ENCODE assay signal across 2 cellular contexts in the genomic region with DNA sequence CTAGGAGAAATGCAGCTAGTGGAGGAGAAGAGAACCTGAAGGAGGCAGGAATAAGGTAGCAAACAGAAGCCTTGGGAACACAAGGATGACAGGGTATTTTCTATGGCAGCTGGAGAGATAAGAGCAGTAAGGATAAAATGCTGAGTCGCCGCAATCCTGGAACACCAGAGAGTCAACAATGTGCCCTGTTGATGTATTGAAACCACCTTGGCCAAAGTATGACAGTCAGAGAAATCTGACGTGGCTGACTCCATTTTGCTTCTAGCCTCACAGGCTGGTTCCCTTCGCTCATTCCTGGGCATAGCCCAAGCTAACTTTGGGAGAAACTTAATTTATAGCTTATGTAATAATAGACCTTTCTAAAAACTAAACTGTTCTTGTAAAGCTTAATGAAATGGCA.
TF ChIP-seq lines count a peak whose summit lies in the region.

No MANE protein-coding gene starts in this region.

TF ChIP-seq in HepG2, 621 proteins besides CTCF, POLR2A, EP300 and RAD21:
- TF ChIP-seq MAFK (conservative IDR thresholded peaks at IDR 0.05 in 1 of 2, IDR thresholded peaks at IDR 0.05 in 1 of 2; ENCODE audit: low read length in 2 of 2) (peak; percentile 75 to 87), SRSF1 (optimal IDR thresholded peaks at IDR 0.05; ENCODE audit: low read depth, low read length) (no peak), TBL1XR1 (IDR thresholded peaks at IDR 0.05; ENCODE audit: borderline replicate concordance, low read length, partially characterized antibody) (no peak), MAFF (IDR thresholded peaks at IDR 0.05; ENCODE audit: low read depth, low read length) (peak; percentile 76)
- TF ChIP-seq, protein P1, sequence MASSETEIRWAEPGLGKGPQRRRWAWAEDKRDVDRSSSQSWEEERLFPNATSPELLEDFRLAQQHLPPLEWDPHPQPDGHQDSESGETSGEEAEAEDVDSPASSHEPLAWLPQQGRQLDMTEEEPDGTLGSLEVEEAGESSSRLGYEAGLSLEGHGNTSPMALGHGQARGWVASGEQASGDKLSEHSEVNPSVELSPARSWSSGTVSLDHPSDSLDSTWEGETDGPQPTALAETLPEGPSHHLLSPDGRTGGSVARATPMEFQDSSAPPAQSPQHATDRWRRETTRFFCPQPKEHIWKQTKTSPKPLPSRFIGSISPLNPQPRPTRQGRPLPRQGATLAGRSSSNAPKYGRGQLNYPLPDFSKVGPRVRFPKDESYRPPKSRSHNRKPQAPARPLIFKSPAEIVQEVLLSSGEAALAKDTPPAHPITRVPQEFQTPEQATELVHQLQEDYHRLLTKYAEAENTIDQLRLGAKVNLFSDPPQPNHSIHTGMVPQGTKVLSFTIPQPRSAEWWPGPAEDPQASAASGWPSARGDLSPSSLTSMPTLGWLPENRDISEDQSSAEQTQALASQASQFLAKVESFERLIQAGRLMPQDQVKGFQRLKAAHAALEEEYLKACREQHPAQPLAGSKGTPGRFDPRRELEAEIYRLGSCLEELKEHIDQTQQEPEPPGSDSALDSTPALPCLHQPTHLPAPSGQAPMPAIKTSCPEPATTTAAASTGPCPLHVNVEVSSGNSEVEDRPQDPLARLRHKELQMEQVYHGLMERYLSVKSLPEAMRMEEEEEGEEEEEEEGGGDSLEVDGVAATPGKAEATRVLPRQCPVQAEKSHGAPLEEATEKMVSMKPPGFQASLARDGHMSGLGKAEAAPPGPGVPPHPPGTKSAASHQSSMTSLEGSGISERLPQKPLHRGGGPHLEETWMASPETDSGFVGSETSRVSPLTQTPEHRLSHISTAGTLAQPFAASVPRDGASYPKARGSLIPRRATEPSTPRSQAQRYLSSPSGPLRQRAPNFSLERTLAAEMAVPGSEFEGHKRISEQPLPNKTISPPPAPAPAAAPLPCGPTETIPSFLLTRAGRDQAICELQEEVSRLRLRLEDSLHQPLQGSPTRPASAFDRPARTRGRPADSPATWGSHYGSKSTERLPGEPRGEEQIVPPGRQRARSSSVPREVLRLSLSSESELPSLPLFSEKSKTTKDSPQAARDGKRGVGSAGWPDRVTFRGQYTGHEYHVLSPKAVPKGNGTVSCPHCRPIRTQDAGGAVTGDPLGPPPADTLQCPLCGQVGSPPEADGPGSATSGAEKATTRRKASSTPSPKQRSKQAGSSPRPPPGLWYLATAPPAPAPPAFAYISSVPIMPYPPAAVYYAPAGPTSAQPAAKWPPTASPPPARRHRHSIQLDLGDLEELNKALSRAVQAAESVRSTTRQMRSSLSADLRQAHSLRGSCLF (CRISPR knock-in tag; IDR thresholded peaks at IDR 0.05; ENCODE audit: borderline replicate concordance) = no peak
- TF ChIP-seq, protein P2, sequence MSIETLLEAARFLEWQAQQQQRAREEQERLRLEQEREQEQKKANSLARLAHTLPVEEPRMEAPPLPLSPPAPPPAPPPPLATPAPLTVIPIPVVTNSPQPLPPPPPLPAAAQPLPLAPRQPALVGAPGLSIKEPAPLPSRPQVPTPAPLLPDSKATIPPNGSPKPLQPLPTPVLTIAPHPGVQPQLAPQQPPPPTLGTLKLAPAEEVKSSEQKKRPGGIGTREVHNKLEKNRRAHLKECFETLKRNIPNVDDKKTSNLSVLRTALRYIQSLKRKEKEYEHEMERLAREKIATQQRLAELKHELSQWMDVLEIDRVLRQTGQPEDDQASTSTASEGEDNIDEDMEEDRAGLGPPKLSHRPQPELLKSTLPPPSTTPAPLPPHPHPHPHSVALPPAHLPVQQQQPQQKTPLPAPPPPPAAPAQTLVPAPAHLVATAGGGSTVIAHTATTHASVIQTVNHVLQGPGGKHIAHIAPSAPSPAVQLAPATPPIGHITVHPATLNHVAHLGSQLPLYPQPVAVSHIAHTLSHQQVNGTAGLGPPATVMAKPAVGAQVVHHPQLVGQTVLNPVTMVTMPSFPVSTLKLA (IDR thresholded peaks at IDR 0.05) = no peak

TF ChIP-seq in K562, 482 proteins besides CTCF, POLR2A, EP300 and RAD21 (continues in another document):
- TF ChIP-seq, protein P3, sequence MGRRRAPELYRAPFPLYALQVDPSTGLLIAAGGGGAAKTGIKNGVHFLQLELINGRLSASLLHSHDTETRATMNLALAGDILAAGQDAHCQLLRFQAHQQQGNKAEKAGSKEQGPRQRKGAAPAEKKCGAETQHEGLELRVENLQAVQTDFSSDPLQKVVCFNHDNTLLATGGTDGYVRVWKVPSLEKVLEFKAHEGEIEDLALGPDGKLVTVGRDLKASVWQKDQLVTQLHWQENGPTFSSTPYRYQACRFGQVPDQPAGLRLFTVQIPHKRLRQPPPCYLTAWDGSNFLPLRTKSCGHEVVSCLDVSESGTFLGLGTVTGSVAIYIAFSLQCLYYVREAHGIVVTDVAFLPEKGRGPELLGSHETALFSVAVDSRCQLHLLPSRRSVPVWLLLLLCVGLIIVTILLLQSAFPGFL (CRISPR knock-in tag; IDR thresholded peaks at IDR 0.05) = no peak
- TF ChIP-seq MAFG (tag; conservative IDR thresholded peaks at IDR 0.05) (peak; percentile 95), ZNF695 (CRISPR knock-in tag; IDR thresholded peaks at IDR 0.05) (no peak), ILK (tag; IDR thresholded peaks at IDR 0.05; ENCODE audit: borderline replicate concordance, low read depth) (peak; percentile 12; the same call in 1 of the 2 replicates), ZNF175 (CRISPR knock-in tag; IDR thresholded peaks at IDR 0.05; ENCODE audit: low read depth) (peak; percentile 23; the same call in 1 of the 2 replicates), SAFB (IDR thresholded peaks at IDR 0.05; ENCODE audit: borderline replicate concordance, low read depth, low read length) (no peak), SMAD4 (CRISPR knock-in tag; conservative IDR thresholded peaks at IDR 0.05) (peak; percentile 56; the same call in 1 of the 2 replicates), ZNF583 (CRISPR knock-in tag; IDR thresholded peaks at IDR 0.05) (no peak), ZNF644 (tag; IDR thresholded peaks at IDR 0.05; ENCODE audit: low read depth) (peak; percentile 69; the same call in 1 of the 2 replicates), KLF10 (CRISPR knock-in tag; IDR thresholded peaks at IDR 0.05) (no peak), ZBTB8A (IDR thresholded peaks at IDR 0.05; ENCODE audit: partially characterized antibody) (no peak), DMBX1 (CRISPR knock-in tag; IDR thresholded peaks at IDR 0.05; ENCODE audit: borderline replicate concordance) (peak; percentile 85; the same call in 1 of the 2 replicates), POLR2G (IDR thresholded peaks at IDR 0.05; ENCODE audit: low read depth, low read length) (no peak), RFX1 (IDR thresholded peaks at IDR 0.05) (no peak), GTF2A2 (tag; IDR thresholded peaks at IDR 0.05) (0 out of 2 replicates have a peak, but pooled peaks have one; percentile 21), HIVEP1 (CRISPR knock-in tag; IDR thresholded peaks at IDR 0.05) (no peak), U2AF2 (optimal IDR thresholded peaks at IDR 0.05; ENCODE audit: low read depth, low read length) (no peak), HMG20B (CRISPR knock-in tag; IDR thresholded peaks at IDR 0.05) (no peak), SMARCB1 (IDR thresholded peaks at IDR 0.05; ENCODE audit: insufficient read length, low read depth) (no peak), POLR2B (IDR thresholded peaks at IDR 0.05; ENCODE audit: low read depth, partially characterized antibody) (no peak), ZNF316 (IDR thresholded peaks at IDR 0.05) (peak; percentile 92), FOXK1 (CRISPR knock-in tag; IDR thresholded peaks at IDR 0.05; ENCODE audit: borderline replicate concordance) (no peak), NCOA1 (IDR thresholded peaks at IDR 0.05; ENCODE audit: low read depth) (no peak)
- TF ChIP-seq, protein P4, sequence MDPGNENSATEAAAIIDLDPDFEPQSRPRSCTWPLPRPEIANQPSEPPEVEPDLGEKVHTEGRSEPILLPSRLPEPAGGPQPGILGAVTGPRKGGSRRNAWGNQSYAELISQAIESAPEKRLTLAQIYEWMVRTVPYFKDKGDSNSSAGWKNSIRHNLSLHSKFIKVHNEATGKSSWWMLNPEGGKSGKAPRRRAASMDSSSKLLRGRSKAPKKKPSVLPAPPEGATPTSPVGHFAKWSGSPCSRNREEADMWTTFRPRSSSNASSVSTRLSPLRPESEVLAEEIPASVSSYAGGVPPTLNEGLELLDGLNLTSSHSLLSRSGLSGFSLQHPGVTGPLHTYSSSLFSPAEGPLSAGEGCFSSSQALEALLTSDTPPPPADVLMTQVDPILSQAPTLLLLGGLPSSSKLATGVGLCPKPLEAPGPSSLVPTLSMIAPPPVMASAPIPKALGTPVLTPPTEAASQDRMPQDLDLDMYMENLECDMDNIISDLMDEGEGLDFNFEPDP (CRISPR knock-in tag; IDR thresholded peaks at IDR 0.05) = no peak
- TF ChIP-seq, protein P5, sequence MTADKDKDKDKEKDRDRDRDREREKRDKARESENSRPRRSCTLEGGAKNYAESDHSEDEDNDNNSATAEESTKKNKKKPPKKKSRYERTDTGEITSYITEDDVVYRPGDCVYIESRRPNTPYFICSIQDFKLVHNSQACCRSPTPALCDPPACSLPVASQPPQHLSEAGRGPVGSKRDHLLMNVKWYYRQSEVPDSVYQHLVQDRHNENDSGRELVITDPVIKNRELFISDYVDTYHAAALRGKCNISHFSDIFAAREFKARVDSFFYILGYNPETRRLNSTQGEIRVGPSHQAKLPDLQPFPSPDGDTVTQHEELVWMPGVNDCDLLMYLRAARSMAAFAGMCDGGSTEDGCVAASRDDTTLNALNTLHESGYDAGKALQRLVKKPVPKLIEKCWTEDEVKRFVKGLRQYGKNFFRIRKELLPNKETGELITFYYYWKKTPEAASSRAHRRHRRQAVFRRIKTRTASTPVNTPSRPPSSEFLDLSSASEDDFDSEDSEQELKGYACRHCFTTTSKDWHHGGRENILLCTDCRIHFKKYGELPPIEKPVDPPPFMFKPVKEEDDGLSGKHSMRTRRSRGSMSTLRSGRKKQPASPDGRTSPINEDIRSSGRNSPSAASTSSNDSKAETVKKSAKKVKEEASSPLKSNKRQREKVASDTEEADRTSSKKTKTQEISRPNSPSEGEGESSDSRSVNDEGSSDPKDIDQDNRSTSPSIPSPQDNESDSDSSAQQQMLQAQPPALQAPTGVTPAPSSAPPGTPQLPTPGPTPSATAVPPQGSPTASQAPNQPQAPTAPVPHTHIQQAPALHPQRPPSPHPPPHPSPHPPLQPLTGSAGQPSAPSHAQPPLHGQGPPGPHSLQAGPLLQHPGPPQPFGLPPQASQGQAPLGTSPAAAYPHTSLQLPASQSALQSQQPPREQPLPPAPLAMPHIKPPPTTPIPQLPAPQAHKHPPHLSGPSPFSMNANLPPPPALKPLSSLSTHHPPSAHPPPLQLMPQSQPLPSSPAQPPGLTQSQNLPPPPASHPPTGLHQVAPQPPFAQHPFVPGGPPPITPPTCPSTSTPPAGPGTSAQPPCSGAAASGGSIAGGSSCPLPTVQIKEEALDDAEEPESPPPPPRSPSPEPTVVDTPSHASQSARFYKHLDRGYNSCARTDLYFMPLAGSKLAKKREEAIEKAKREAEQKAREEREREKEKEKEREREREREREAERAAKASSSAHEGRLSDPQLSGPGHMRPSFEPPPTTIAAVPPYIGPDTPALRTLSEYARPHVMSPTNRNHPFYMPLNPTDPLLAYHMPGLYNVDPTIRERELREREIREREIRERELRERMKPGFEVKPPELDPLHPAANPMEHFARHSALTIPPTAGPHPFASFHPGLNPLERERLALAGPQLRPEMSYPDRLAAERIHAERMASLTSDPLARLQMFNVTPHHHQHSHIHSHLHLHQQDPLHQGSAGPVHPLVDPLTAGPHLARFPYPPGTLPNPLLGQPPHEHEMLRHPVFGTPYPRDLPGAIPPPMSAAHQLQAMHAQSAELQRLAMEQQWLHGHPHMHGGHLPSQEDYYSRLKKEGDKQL (CRISPR knock-in tag; IDR thresholded peaks at IDR 0.05; ENCODE audit: borderline replicate concordance) = no peak
- TF ChIP-seq, protein P6, sequence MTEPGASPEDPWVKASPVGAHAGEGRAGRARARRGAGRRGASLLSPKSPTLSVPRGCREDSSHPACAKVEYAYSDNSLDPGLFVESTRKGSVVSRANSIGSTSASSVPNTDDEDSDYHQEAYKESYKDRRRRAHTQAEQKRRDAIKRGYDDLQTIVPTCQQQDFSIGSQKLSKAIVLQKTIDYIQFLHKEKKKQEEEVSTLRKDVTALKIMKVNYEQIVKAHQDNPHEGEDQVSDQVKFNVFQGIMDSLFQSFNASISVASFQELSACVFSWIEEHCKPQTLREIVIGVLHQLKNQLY (CRISPR knock-in tag; conservative IDR thresholded peaks at IDR 0.05) = no peak
- TF ChIP-seq, protein P7, sequence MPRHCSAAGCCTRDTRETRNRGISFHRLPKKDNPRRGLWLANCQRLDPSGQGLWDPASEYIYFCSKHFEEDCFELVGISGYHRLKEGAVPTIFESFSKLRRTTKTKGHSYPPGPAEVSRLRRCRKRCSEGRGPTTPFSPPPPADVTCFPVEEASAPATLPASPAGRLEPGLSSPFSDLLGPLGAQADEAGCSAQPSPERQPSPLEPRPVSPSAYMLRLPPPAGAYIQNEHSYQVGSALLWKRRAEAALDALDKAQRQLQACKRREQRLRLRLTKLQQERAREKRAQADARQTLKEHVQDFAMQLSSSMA (CRISPR knock-in tag; IDR thresholded peaks at IDR 0.05) = no peak
- TF ChIP-seq, protein P8, sequence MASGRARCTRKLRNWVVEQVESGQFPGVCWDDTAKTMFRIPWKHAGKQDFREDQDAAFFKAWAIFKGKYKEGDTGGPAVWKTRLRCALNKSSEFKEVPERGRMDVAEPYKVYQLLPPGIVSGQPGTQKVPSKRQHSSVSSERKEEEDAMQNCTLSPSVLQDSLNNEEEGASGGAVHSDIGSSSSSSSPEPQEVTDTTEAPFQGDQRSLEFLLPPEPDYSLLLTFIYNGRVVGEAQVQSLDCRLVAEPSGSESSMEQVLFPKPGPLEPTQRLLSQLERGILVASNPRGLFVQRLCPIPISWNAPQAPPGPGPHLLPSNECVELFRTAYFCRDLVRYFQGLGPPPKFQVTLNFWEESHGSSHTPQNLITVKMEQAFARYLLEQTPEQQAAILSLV (tag; IDR thresholded peaks at IDR 0.05) = no peak
- TF ChIP-seq, protein P9, sequence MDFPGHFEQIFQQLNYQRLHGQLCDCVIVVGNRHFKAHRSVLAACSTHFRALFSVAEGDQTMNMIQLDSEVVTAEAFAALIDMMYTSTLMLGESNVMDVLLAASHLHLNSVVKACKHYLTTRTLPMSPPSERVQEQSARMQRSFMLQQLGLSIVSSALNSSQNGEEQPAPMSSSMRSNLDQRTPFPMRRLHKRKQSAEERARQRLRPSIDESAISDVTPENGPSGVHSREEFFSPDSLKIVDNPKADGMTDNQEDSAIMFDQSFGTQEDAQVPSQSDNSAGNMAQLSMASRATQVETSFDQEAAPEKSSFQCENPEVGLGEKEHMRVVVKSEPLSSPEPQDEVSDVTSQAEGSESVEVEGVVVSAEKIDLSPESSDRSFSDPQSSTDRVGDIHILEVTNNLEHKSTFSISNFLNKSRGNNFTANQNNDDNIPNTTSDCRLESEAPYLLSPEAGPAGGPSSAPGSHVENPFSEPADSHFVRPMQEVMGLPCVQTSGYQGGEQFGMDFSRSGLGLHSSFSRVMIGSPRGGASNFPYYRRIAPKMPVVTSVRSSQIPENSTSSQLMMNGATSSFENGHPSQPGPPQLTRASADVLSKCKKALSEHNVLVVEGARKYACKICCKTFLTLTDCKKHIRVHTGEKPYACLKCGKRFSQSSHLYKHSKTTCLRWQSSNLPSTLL (IDR thresholded peaks at IDR 0.05) = no peak
